Comparison of ENCODE assay signal across 1 cellular context in genomic region chr16:47461598-47462266, GRCh38.
A peak's percentile ranks its signal among the peaks of the same experiment; 100 is the strongest.
TF ChIP-seq lines count a peak whose summit lies in the region.

No MANE protein-coding gene starts in this region.

TF ChIP-seq in K562, 482 proteins besides CTCF, POLR2A, EP300 and RAD21 (continued from another document and continues in another):
- TF ChIP-seq PRDM10 (IDR thresholded peaks at IDR 0.05; ENCODE audit: partially characterized antibody), result peak; percentile 20
- no peak for TF ChIP-seq OTX1 (CRISPR knock-in tag; IDR thresholded peaks at IDR 0.05)
- TF ChIP-seq ZNF232 (CRISPR knock-in tag; IDR thresholded peaks at IDR 0.05), result no peak
- no peak for TF ChIP-seq PKNOX1 (IDR thresholded peaks at IDR 0.05)
- TF ChIP-seq MTA2 (IDR thresholded peaks at IDR 0.05; ENCODE audit: low read depth), result peak; percentile 39; the same call in 1 of the 2 replicates
- TF ChIP-seq ZKSCAN3 (CRISPR knock-in tag; IDR thresholded peaks at IDR 0.05), result no peak
- TF ChIP-seq C11orf30 (IDR thresholded peaks at IDR 0.05; ENCODE audit: low read depth), result peak; percentile 98
- no peak for TF ChIP-seq TCF7 (IDR thresholded peaks at IDR 0.05; ENCODE audit: borderline replicate concordance)
- no peak for TF ChIP-seq IFI16 (CRISPR knock-in tag; IDR thresholded peaks at IDR 0.05)
- no peak for TF ChIP-seq SIN3B (IDR thresholded peaks at IDR 0.05; ENCODE audit: low read depth)
- TF ChIP-seq TOE1 (IDR thresholded peaks at IDR 0.05; ENCODE audit: borderline replicate concordance), result no peak
- no peak for TF ChIP-seq TOE1 (CRISPR knock-in tag; IDR thresholded peaks at IDR 0.05; ENCODE audit: borderline replicate concordance, low read depth)
- TF ChIP-seq BMI1 (IDR thresholded peaks at IDR 0.05; ENCODE audit: low read length), result no peak
- TF ChIP-seq TCF7L2 (IDR thresholded peaks at IDR 0.05; ENCODE audit: low read depth, low read length), result no peak
- TF ChIP-seq ELK1 (CRISPR knock-in tag; IDR thresholded peaks at IDR 0.05), result no peak
- no peak for TF ChIP-seq FOXJ3 (CRISPR knock-in tag; IDR thresholded peaks at IDR 0.05)
- TF ChIP-seq PCBP2 (IDR thresholded peaks at IDR 0.05; ENCODE audit: low read depth, low read length, poor library complexity, severe bottlenecking), result no peak
- no peak for TF ChIP-seq ERF (CRISPR knock-in tag; IDR thresholded peaks at IDR 0.05)
- TF ChIP-seq ZNF778 (CRISPR knock-in tag; IDR thresholded peaks at IDR 0.05), result no peak
- no peak for TF ChIP-seq FOXP1 (CRISPR knock-in tag; IDR thresholded peaks at IDR 0.05)
- no peak for TF ChIP-seq ZC3H8 (IDR thresholded peaks at IDR 0.05)
- TF ChIP-seq ZNF79 (CRISPR knock-in tag; IDR thresholded peaks at IDR 0.05; ENCODE audit: low read depth), result no peak
- no peak for TF ChIP-seq KDM4B (IDR thresholded peaks at IDR 0.05; ENCODE audit: borderline replicate concordance in 2 of 2, low read depth in 1 of 2)
- TF ChIP-seq PML (IDR thresholded peaks at IDR 0.05; ENCODE audit: low read length), result peak; percentile 35; the same call in 1 of the 2 replicates
- no peak for TF ChIP-seq RREB1 (CRISPR knock-in tag; IDR thresholded peaks at IDR 0.05)
- no peak for TF ChIP-seq CBX2 (IDR thresholded peaks at IDR 0.05; ENCODE audit: insufficient read depth, low read length, poor library complexity, severe bottlenecking)
- no peak for TF ChIP-seq NR2C2 (CRISPR knock-in tag; IDR thresholded peaks at IDR 0.05)
- TF ChIP-seq NR2C2 (tag; IDR thresholded peaks at IDR 0.05), result peak; percentile 68
- no peak for TF ChIP-seq ZNF436 (CRISPR knock-in tag; IDR thresholded peaks at IDR 0.05)
- no peak for TF ChIP-seq THRB (CRISPR knock-in tag; conservative IDR thresholded peaks at IDR 0.05)
- no peak for TF ChIP-seq STAT6 (CRISPR knock-in tag; IDR thresholded peaks at IDR 0.05)
- TF ChIP-seq ZNF444 (CRISPR knock-in tag; IDR thresholded peaks at IDR 0.05), result no peak
- TF ChIP-seq ARNT (IDR thresholded peaks at IDR 0.05), result no peak
- TF ChIP-seq DIDO1 (tag; IDR thresholded peaks at IDR 0.05; ENCODE audit: low read depth), result no peak
- TF ChIP-seq AFF4 (CRISPR knock-in tag; IDR thresholded peaks at IDR 0.05), result peak; percentile 87
- no peak for TF ChIP-seq CEBPB (tag; IDR thresholded peaks at IDR 0.05)
- no peak for TF ChIP-seq ZNF740 (CRISPR knock-in tag; IDR thresholded peaks at IDR 0.05)
- no peak; a peak in 1 of 4 replicates for TF ChIP-seq ZNF740 (tag; IDR thresholded peaks at IDR 0.05)
- no peak for TF ChIP-seq ZFP36 (IDR thresholded peaks at IDR 0.05; ENCODE audit: low read depth, low read length, partially characterized antibody)
- TF ChIP-seq TCF15 (CRISPR knock-in tag; IDR thresholded peaks at IDR 0.05), result no peak
- TF ChIP-seq DPF2 (IDR thresholded peaks at IDR 0.05), result peak; percentile 75
- TF ChIP-seq BRD9 (IDR thresholded peaks at IDR 0.05; ENCODE audit: low read depth, partially characterized antibody), result no peak
- TF ChIP-seq ZNF75A (CRISPR knock-in tag; IDR thresholded peaks at IDR 0.05), result no peak
- no peak for TF ChIP-seq TRIM24 (IDR thresholded peaks at IDR 0.05)
- TF ChIP-seq SMARCE1 (IDR thresholded peaks at IDR 0.05), result peak; percentile 9; the same call in 1 of the 2 replicates
- TF ChIP-seq MEF2A (IDR thresholded peaks at IDR 0.05; ENCODE audit: control insufficient read depth, low read depth, low read length), result no peak
